ENCODE assay signal across 1 cellular context in genomic region chr1:28668956-28669719, GRCh38.
TF ChIP-seq lines count a peak whose summit lies in the region.

No MANE protein-coding gene starts in this region.

TF ChIP-seq in HepG2, 621 proteins besides CTCF, POLR2A, EP300 and RAD21 (continued from another document):
- TF ChIP-seq ELF3 (CRISPR knock-in tag; IDR thresholded peaks at IDR 0.05) (peak; percentile 6; the same call in 1 of the 2 replicates), CHCHD3 (CRISPR knock-in tag; IDR thresholded peaks at IDR 0.05) (no peak), DBP (CRISPR knock-in tag; IDR thresholded peaks at IDR 0.05; ENCODE audit: not compliant biosample characterization) (no peak), ERF (CRISPR knock-in tag; IDR thresholded peaks at IDR 0.05) (0 out of 2 replicates have a peak, but pooled peaks have one; percentile 17), SRSF4 (IDR thresholded peaks at IDR 0.05; ENCODE audit: low read depth, low read length, poor library complexity, severe bottlenecking) (no peak), ZBTB7B (CRISPR knock-in tag; IDR thresholded peaks at IDR 0.05) (peak; percentile 68; the same call in 1 of the 2 replicates), HMG20A (CRISPR knock-in tag; IDR thresholded peaks at IDR 0.05; ENCODE audit: borderline replicate concordance) (no peak), SIN3A (IDR thresholded peaks at IDR 0.05; ENCODE audit: borderline replicate concordance, low read depth, low read length) (peak; percentile 71; the same call in 1 of the 2 replicates), GATAD2A (CRISPR knock-in tag; IDR thresholded peaks at IDR 0.05) (0 out of 2 replicates have a peak, but pooled peaks have one; percentile 14), SRSF9 (IDR thresholded peaks at IDR 0.05; ENCODE audit: borderline replicate concordance, insufficient read depth, low read depth, low read length, poor library complexity, severe bottlenecking) (no peak), PAXIP1 (CRISPR knock-in tag; conservative IDR thresholded peaks at IDR 0.05) (peak; percentile 31; the same call in 1 of the 2 replicates), ATF2 (CRISPR knock-in tag; IDR thresholded peaks at IDR 0.05) (no peak), ZNF83 (CRISPR knock-in tag; IDR thresholded peaks at IDR 0.05; ENCODE audit: borderline replicate concordance) (0 out of 2 replicates have a peak, but pooled peaks have one; percentile 17), ZFY (CRISPR knock-in tag; IDR thresholded peaks at IDR 0.05) (peak; percentile 77)
